In the genomic region with DNA sequence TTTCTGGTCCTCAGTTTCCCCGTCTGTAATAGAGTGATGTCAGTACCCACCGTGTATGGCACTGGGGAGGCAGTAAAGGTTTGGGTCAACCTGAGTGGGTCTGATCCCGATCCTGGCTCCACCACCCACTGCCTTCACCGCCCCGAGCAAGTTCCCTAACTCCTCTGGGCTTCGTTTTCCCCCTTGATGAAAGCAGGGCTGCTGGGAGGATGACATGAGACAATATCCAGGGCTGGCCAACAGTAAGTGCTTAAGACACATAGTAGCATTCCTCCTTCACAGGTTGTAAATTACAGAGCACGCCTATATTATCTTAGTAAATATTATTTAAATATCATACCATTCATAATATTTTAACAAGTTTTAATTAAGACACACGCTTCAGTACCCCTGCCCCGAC, we compare ENCODE assay signal across 10 cellular contexts. TPM values are rescaled to one million over a fixed set of nuclear protein-coding genes. Genes with fewer than 3 reads are reported as not detected.
DNase-seq lines count a peak whose midpoint lies in the region; ATAC-seq and TF ChIP-seq lines count a peak whose summit lies in the region.
"Had no signal": no experiment of that assay in that cellular context is flagged by ENCODE, and none has a peak within 500 bp of the region (broad histone marks: within the 10 kb centered on the region; RNA-seq: fewer than 3 reads in every experiment).

No MANE protein-coding gene starts in this region.

- peak overlapping the region; percentile 87 for H3K4me3 ChIP-seq in ACC112 (ENCODE audit: low read depth, low read length)
- peak overlapping the region; percentile 60 for H3K4me3 ChIP-seq in HUES6 (ENCODE audit: low read depth, low read length)
- H3K4me3 ChIP-seq in effector memory CD4-positive, alpha-beta T cell (ENCODE audit: insufficient read depth, low read depth, low read length, poor library complexity, severe bottlenecking): peak overlapping the region; percentile 41
- H3K4me3 ChIP-seq in muscle layer of duodenum (ENCODE audit: low read depth in 1 of 2, low read length in 2 of 2): peak overlapping the region in 1 of 2 donors; percentile 69

- H3K4me3 Mint-ChIP-seq in mesothelial cell of epicardium (no peak overlapping the region), glutamatergic neuron (ENCODE audit: unreplicated experiment) (no peak overlapping the region)
- H3K4me3 Mint-ChIP-seq: natural killer cell had no signal

- H2AFZ ChIP-seq in ACC112 (ENCODE audit: low read length, unreplicated experiment): peak overlapping the region; percentile 97

- no peak overlapping the region for H3K9ac ChIP-seq in HUES6 (ENCODE audit: low read length)

- no peak for ATAC-seq in HG02870 (IDR thresholded peaks at IDR 0.05; ENCODE audit: unreplicated experiment)

- H3K27me3 ChIP-seq in ACC112 (ENCODE audit: insufficient read depth, low read length) (no peaks in the 10 kb centered on the region), HUES6 (ENCODE audit: control insufficient read depth, insufficient read depth, low read length) (peaks cover 20% of the 10 kb centered on the region), muscle layer of duodenum (ENCODE audit: low read depth, low read length) (no peaks in the 10 kb centered on the region)
- H3K27me3 ChIP-seq in effector memory CD4-positive, alpha-beta T cell (replicated peaks; ENCODE audit: control insufficient read depth, insufficient read depth, low read length, poor library complexity, severe bottlenecking): no peaks in the 10 kb centered on the region

- H3K27me3 Mint-ChIP-seq in mesothelial cell of epicardium (ENCODE audit: low read depth) (no peaks in the 10 kb centered on the region), glutamatergic neuron (ENCODE audit: unreplicated experiment) (peaks cover 11% of the 10 kb centered on the region)

- H3K36me3 Mint-ChIP-seq in mesothelial cell of epicardium (no peaks in the 10 kb centered on the region), glutamatergic neuron (ENCODE audit: unreplicated experiment) (no peaks in the 10 kb centered on the region)
- H3K36me3 Mint-ChIP-seq: natural killer cell had no signal

- no peak for TF ChIP-seq CTCF in mesothelial cell of epicardium (IDR thresholded peaks at IDR 0.05; ENCODE audit: unreplicated experiment)
- TF ChIP-seq CTCF in glutamatergic neuron (IDR thresholded peaks at IDR 0.05; ENCODE audit: partially characterized antibody, unreplicated experiment): no peak

- H3K4me1 ChIP-seq in ACC112 (ENCODE audit: control insufficient read depth, insufficient read depth, low read length, unreplicated experiment) (peaks cover 22% of the 10 kb centered on the region), HUES6 (ENCODE audit: control insufficient read depth, insufficient read depth, low read length) (peaks cover 22% of the 10 kb centered on the region; the same call in 1 of the 2 replicates), muscle layer of duodenum (ENCODE audit: control insufficient read depth in 1 of 2, insufficient read depth in 2 of 2, low read length in 2 of 2) (peaks cover 0 to 12% of the 10 kb centered on the region in 2 donors)
- peaks cover 6% of the 10 kb centered on the region for H3K4me1 ChIP-seq in effector memory CD4-positive, alpha-beta T cell (ENCODE audit: control insufficient read depth, insufficient read depth, low read length, poor library complexity, severe bottlenecking)

- H3K9me3 Mint-ChIP-seq in mesothelial cell of epicardium (no peaks in the 10 kb centered on the region), glutamatergic neuron (ENCODE audit: unreplicated experiment) (peaks cover 3% of the 10 kb centered on the region)
- H3K9me3 Mint-ChIP-seq: natural killer cell; T-helper 1 cell treated with Interleukin-12 subunit alpha and Interleukin-12 subunit beta and Interleukin-4 antibody, amounts not matched to agents 30 μg/mL and 1 μg/mL, for 36 hours had no signal

- H3K27ac ChIP-seq in ACC112 (ENCODE audit: low read depth, low read length): no peak overlapping the region
- H3K27ac ChIP-seq in HUES6 (ENCODE audit: low read depth, low read length): no peak overlapping the region
- H3K27ac ChIP-seq in effector memory CD4-positive, alpha-beta T cell (ENCODE audit: insufficient read depth, low read length, poor library complexity, severe bottlenecking): peak overlapping the region; percentile 25
- H3K27ac ChIP-seq in muscle layer of duodenum (ENCODE audit: low read length): peak overlapping the region; percentile 45

- H3K36me3 ChIP-seq in ACC112 (ENCODE audit: insufficient read depth, low read length) (no peaks in the 10 kb centered on the region), HUES6 (ENCODE audit: control insufficient read depth, insufficient read depth, low read length) (no peaks in the 10 kb centered on the region), muscle layer of duodenum (ENCODE audit: control insufficient read depth in 1 of 2, insufficient read depth in 2 of 2, low read length in 2 of 2) (no peaks in the 10 kb centered on the region)
- H3K36me3 ChIP-seq in effector memory CD4-positive, alpha-beta T cell (ENCODE audit: control insufficient read depth, insufficient read depth, low read length): no peaks in the 10 kb centered on the region

- DNase-seq in effector memory CD4-positive, alpha-beta T cell: no peak
- DNase-seq in DMS 273 (lab: John Stamatoyannopoulos, UW; ENCODE audit: unreplicated experiment) (no peak), mesothelial cell of epicardium (ENCODE audit: low spot score in 2 of 2, unreplicated experiment in 2 of 2) (no peak), glutamatergic neuron (no peak)
- DNase-seq: natural killer cell had no signal

- no peaks in the 10 kb centered on the region for H3K9me3 ChIP-seq in HUES6 (ENCODE audit: control insufficient read depth, insufficient read depth, low read depth, low read length)
- no peaks in the 10 kb centered on the region for H3K9me3 ChIP-seq in effector memory CD4-positive, alpha-beta T cell (ENCODE audit: control insufficient read depth, low read length)
- H3K9me3 ChIP-seq in muscle layer of duodenum (ENCODE audit: control insufficient read depth in 1 of 2, low read length in 2 of 2): no peaks in the 10 kb centered on the region

- H3K27ac Mint-ChIP-seq in mesothelial cell of epicardium (no peak overlapping the region), glutamatergic neuron (ENCODE audit: unreplicated experiment) (no peak overlapping the region)
- H3K27ac Mint-ChIP-seq: natural killer cell; T-helper 1 cell treated with Interleukin-12 subunit alpha and Interleukin-12 subunit beta and Interleukin-4 antibody, amounts not matched to agents 30 μg/mL and 1 μg/mL, for 36 hours had no signal

- peaks cover 10% of the 10 kb centered on the region for H3K79me2 ChIP-seq in ACC112 (ENCODE audit: control insufficient read depth, insufficient read depth, low read length, unreplicated experiment)

- H3K4me1 Mint-ChIP-seq in mesothelial cell of epicardium: peaks cover 3% of the 10 kb centered on the region
- H3K4me1 Mint-ChIP-seq in glutamatergic neuron (ENCODE audit: low read depth, unreplicated experiment): no peaks in the 10 kb centered on the region
- H3K4me1 Mint-ChIP-seq: natural killer cell had no signal

RNA-seq across cellular contexts. Expression of gene PLEK2, which starts 0.6 kb away (rescaled TPM):
- total RNA-seq in mesothelial cell of epicardium (0.95 TPM in 1 of 3 replicates, not detected in the others), glutamatergic neuron (ENCODE audit: unreplicated experiment) (not detected)
- total RNA-seq: natural killer cell had no signal

RNA-seq across cellular contexts. Expression of gene EIF2S1, which starts 51.2 kb away (rescaled TPM):
- total RNA-seq in mesothelial cell of epicardium: 52.6 to 55.4 TPM (median 54.7 TPM) in 3 replicates
- 68.2 TPM for total RNA-seq in glutamatergic neuron (ENCODE audit: unreplicated experiment)

RNA-seq across cellular contexts. Expression of gene ATP6V1D, which starts 51.8 kb away (rescaled TPM):
- total RNA-seq in mesothelial cell of epicardium: 41.7 to 45.2 TPM (median 41.9 TPM) in 3 replicates
- 108 TPM for total RNA-seq in glutamatergic neuron (ENCODE audit: unreplicated experiment)

Comparison
In these comparisons a context has a peak if more than half of its experiments do, and no peak if none do; other contexts are left out.
1. H3K27ac ChIP-seq: peak in effector memory CD4-positive, alpha-beta T cell (single experiment) and muscle layer of duodenum (single experiment); none in ACC112 (single experiment) and HUES6 (single experiment).